In the genomic region with DNA sequence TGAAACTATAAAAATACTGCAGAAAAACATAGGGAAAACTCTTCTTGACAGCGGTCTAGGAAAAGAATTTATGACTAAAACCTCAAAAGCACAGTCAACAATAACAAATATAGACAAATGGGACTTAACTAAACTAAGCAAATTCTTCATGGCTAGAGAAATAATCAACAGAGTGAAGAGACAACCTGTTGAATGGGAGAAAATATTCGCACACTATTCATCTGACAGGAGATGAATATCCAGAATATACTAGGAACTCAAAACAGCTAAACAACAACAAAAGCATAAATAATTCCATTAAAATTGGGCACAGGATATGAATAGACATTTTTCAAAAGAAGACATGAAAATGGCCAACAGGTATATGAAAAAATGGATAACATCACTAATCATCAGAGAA, we compare ENCODE assay signal across 34 cellular contexts.
"Had no signal": no experiment of that assay in that cellular context is flagged by ENCODE, and none has a peak within 500 bp of the region (broad histone marks: within the 10 kb centered on the region; RNA-seq: fewer than 3 reads in every experiment).

No MANE protein-coding gene starts in this region.

- H3K9me3 ChIP-seq: MG63 had no signal

- H3K4me3 ChIP-seq: MG63 had no signal

- H3K36me3 ChIP-seq: MG63 had no signal

- DNase-seq: Karpas-422, Kasumi-1, MG63, MM.1S, MV-4-11, NCI-H1048, NCI-H1092, NCI-H1092 treated with DMSO at 0.1 percent for 48 hours, NCI-H1105, NCI-H1105 treated with DMSO at 0.1 percent for 48 hours, NCI-H1417, NCI-H1417 treated with DMSO at 0.1 percent for 48 hours, NCI-H1436, NCI-H1436 treated with DMSO at 0.1 percent for 48 hours, NCI-H146, NCI-H1694, NCI-H1694 treated with DMSO at 0.1 percent for 48 hours, NCI-H187, NCI-H187 treated with DMSO at 0.1 percent for 48 hours, NCI-H1930, NCI-H2029, NCI-H2029 treated with DMSO at 0.1 percent for 48 hours, NCI-H2081, NCI-H2081 treated with DMSO at 0.1 percent for 48 hours, NCI-H2107, NCI-H2171, NCI-H2171 treated with DMSO at 0.1 percent for 48 hours, NCI-H2227 treated with DMSO at 0.1 percent for 48 hours, NCI-H226, NCI-H345, NCI-H446, NCI-H446 treated with DMSO at 0.1 percent for 48 hours, NCI-H510A, NCI-H510A treated with DMSO at 0.1 percent for 48 hours had no signal
